In the genomic region with DNA sequence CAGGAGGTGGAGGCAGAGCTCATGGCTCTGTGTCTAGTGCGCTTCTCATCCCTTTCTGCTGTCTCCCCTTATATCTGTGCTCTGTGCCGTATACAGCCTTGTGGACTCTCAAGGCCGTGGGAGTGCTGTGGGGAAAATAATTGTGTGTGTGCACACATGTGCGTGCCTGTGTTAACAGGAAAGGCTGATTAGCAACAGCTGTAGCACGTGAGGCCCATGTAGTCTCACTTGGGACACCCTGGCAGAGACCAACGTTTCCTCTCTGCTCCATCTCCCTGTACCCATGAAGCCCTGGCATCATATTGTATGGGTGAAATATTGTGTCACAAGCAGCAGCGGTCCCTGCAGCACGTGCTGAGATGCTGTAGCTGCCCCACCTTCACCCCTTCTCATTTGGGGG, we compare ENCODE assay signal across 16 cellular contexts.
"Had no signal": no experiment of that assay in that cellular context is flagged by ENCODE, and none has a peak within 500 bp of the region (broad histone marks: within the 10 kb centered on the region; RNA-seq: fewer than 3 reads in every experiment).

No MANE protein-coding gene starts in this region.

- H3K4me1 ChIP-seq: colonic mucosa, thyroid gland, vagina had no signal

- H3K27ac ChIP-seq: colonic mucosa, neutrophil, vagina had no signal

- H3K27me3 ChIP-seq: colonic mucosa, thyroid gland, vagina had no signal

- H3K27ac Mint-ChIP-seq: stimulated activated memory B cell treated with anti-CD40 and anti-IgM and Interleukin-4, amounts not matched to agents 10 μg/mL and 1 μg/mL and 100 μg/mL, for 72 hours had no signal

- H3K9me3 Mint-ChIP-seq: stimulated activated memory B cell treated with anti-CD40 and anti-IgM and Interleukin-4, amounts not matched to agents 10 μg/mL and 1 μg/mL and 100 μg/mL, for 72 hours had no signal

- H3K9me3 ChIP-seq: colonic mucosa, esophagus squamous epithelium, mucosa of descending colon, neutrophil, thyroid gland, vagina had no signal

- H3K36me3 ChIP-seq: colonic mucosa, esophagus squamous epithelium, neutrophil, thyroid gland, vagina had no signal

- ATAC-seq: mucosa of descending colon; naive thymus-derived CD4-positive, alpha-beta T cell; stimulated activated memory B cell treated with anti-CD40 and anti-IgM and Interleukin-4, amounts not matched to agents 10 μg/mL and 1 μg/mL and 100 μg/mL, for 72 hours had no signal

- H3K4me3 ChIP-seq: colonic mucosa, esophagus squamous epithelium, lung, mucosa of descending colon, thyroid gland, vagina had no signal

- H3K36me3 Mint-ChIP-seq: stimulated activated memory B cell treated with anti-CD40 and anti-IgM and Interleukin-4, amounts not matched to agents 10 μg/mL and 1 μg/mL and 100 μg/mL, for 72 hours had no signal

- H3K4me3 Mint-ChIP-seq: naive thymus-derived CD4-positive, alpha-beta T cell; stimulated activated memory B cell treated with anti-CD40 and anti-IgM and Interleukin-4, amounts not matched to agents 10 μg/mL and 1 μg/mL and 100 μg/mL, for 72 hours had no signal

- DNase-seq: activated CD4-positive, alpha-beta T cell treated with anti-CD3 and anti-CD28 coated beads for 4 hours; activated naive CD4-positive, alpha-beta T cell treated with anti-CD3 and anti-CD28 coated beads, Interleukin-2, amount 50 U/mL, for 16 hours; caudate nucleus; colonic mucosa; effector CD8-positive, alpha-beta T cell; esophagus squamous epithelium; head of caudate nucleus; mucosa of descending colon; naive thymus-derived CD4-positive, alpha-beta T cell; retina; stimulated activated CD4-positive, alpha-beta T cell treated with anti-CD3 and anti-CD28 coated beads, Interleukin-2, amount 100 ng/mL, for 48 hours; thyroid gland had no signal
